ENCODE assay signal across 28 cellular contexts in genomic region chr1:77292551-77292950, GRCh38. TPM values are rescaled to one million over a fixed set of nuclear protein-coding genes. Genes with fewer than 3 reads are reported as not detected.
"Had no signal": no experiment of that assay in that cellular context is flagged by ENCODE, and none has a peak within 500 bp of the region (broad histone marks: within the 10 kb centered on the region; RNA-seq: fewer than 3 reads in every experiment).

No MANE protein-coding gene starts in this region.

- H3K4me1 ChIP-seq: Peyer's patch, SJSA1 had no signal

- H3K27ac ChIP-seq: HL-60, KMS-11, PC-9, Peyer's patch, SJSA1, SK-N-MC had no signal

- H3K27ac Mint-ChIP-seq: IgD-negative memory B cell had no signal

- H3K4me2 ChIP-seq: KMS-11, PC-9 had no signal

- H2AFZ ChIP-seq: PC-9 had no signal

- FAIRE-seq: HTR-8/SVneo, K562 had no signal

- H3K9ac ChIP-seq: KMS-11 had no signal

- H3K27me3 ChIP-seq: MG63, Peyer's patch, SJSA1 had no signal

- H3K4me1 Mint-ChIP-seq: IgD-negative memory B cell had no signal

- H3K36me3 ChIP-seq: MG63, Peyer's patch, SJSA1 had no signal

- DNase-seq: Kasumi-1; MG63; NCI-H1092; NCI-H1105 treated with DMSO at 0.1 percent for 48 hours; NCI-H1417 treated with DMSO at 0.1 percent for 48 hours; NCI-H187; NCI-H2029; NCI-H2081 treated with DMSO at 0.1 percent for 48 hours; NCI-H2171; NCI-H226; NCI-H446; NCI-H510A; NCI-H524 treated with DMSO at 0.1 percent for 48 hours; NCI-H69; NCI-H774; NK-92 treated with Interleukin-12 subunit alpha and Interleukin-12 subunit beta, amount 100 ng/mL, for 24 hours; OCI-M1; PC-9; Peyer's patch; SHP77 treated with DMSO at 0.1 percent for 48 hours had no signal

- ATAC-seq: K562, Right ventricle myocardium inferior had no signal

- H3K4me3 Mint-ChIP-seq: IgD-negative memory B cell had no signal

- H3K4me3 ChIP-seq: K562, MG63, PC-9, Peyer's patch, SJSA1, SK-N-MC had no signal

- H3K9me3 Mint-ChIP-seq: IgD-negative memory B cell had no signal

- H3K9me3 ChIP-seq: MG63, Peyer's patch, SJSA1 had no signal

RNA-seq across cellular contexts. Expression of gene AK5, which starts 10.7 kb away (rescaled TPM):
- total RNA-seq: K562 had no signal
